13 cellular contexts compared by ENCODE assay signal in the genomic region with DNA sequence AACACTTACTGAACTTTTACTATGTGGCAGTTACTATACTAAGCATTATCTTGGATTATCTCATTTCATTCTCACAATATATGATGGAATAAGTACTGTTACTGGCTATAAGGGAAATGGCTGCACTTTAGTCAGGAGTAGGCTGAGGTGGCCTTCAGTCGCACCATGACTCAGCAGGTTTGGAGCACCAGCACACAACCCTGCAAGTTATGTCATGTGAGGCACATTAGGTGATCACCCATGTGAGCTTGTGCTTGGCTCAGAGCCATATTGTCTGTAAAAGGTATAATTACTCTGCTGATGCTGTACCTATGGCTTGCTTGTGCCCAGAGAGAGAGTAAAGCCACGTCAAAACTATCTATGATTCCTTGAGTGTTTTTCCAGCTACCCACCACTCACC. TPM values are rescaled to one million over a fixed set of nuclear protein-coding genes. Genes with fewer than 3 reads are reported as not detected.
DNase-seq lines count a peak whose midpoint lies in the region; TF ChIP-seq lines count a peak whose summit lies in the region.
"Had no signal": no experiment of that assay in that cellular context is flagged by ENCODE, and none has a peak within 500 bp of the region (broad histone marks: within the 10 kb centered on the region; RNA-seq: fewer than 3 reads in every experiment).

No MANE protein-coding gene starts in this region.

- no peak for TF ChIP-seq EP300 in stomach (IDR thresholded peaks at IDR 0.05)

- TF ChIP-seq POLR2A in NB4 (IDR thresholded peaks at IDR 0.05; ENCODE audit: extremely low read depth, insufficient read length), result no peak
- no peak for TF ChIP-seq POLR2A in lower leg skin (IDR thresholded peaks at IDR 0.05)
- TF ChIP-seq POLR2A in stomach (IDR thresholded peaks at IDR 0.05), result no peak

- DNase-seq in GM12865 (ENCODE audit: low read depth) (peak; percentile 17), NB4 (ENCODE audit: low read depth) (peak; percentile 19), NCI-H774 (lab: John Stamatoyannopoulos, UW) (peak; percentile 87), fibroblast of mammary gland (ENCODE audit: low read depth) (peak; percentile 37), lower leg skin (ENCODE audit: low spot score in 2 of 2) (no peak), stomach (no peak)
- no peak for DNase-seq in stimulated activated naive CD4-positive, alpha-beta T cell (lab: John Stamatoyannopoulos, UW)
- DNase-seq in activated CD4-positive, alpha-beta T cell treated with anti-CD3 and anti-CD28 coated beads for 1 hour, result no peak
- DNase-seq: activated CD8-positive, alpha-beta memory T cell treated with anti-CD3 and anti-CD28 coated beads, Interleukin-2, amount 50 U/mL, for 4 hours; Calu3; left ventricle myocardium inferior; posterior cingulate gyrus; upper lobe of left lung had no signal

- H3K27ac ChIP-seq in stomach, result no peak overlapping the region
- H3K27ac ChIP-seq: left ventricle myocardium inferior, upper lobe of left lung had no signal

- H3K4me1 ChIP-seq in stomach, result no peaks in the 10 kb centered on the region

- TF ChIP-seq CTCF in GM12865 (IDR thresholded peaks at IDR 0.05; ENCODE audit: insufficient read depth, low read depth, low read length, missing control alignments) (no peak), NB4 (IDR thresholded peaks at IDR 0.05; ENCODE audit: low read depth, low read length) (no peak), fibroblast of mammary gland (conservative IDR thresholded peaks at IDR 0.05; ENCODE audit: control insufficient read depth, insufficient read depth, low read depth, low read length) (no peak), lower leg skin (IDR thresholded peaks at IDR 0.05) (no peak), stomach (IDR thresholded peaks at IDR 0.05) (no peak)

- H3K4me3 ChIP-seq in GM12865 (ENCODE audit: low read depth, low read length), result no peak overlapping the region
- no peak overlapping the region for H3K4me3 ChIP-seq in NB4 (ENCODE audit: low read depth, low read length)
- H3K4me3 ChIP-seq in fibroblast of mammary gland (ENCODE audit: control insufficient read depth, low read depth, low read length), result no peak overlapping the region
- no peak overlapping the region for H3K4me3 ChIP-seq in lower leg skin (ENCODE audit: low read depth, poor library complexity, severe bottlenecking)
- H3K4me3 ChIP-seq in stomach, result no peak overlapping the region
- H3K4me3 ChIP-seq: left ventricle myocardium inferior, upper lobe of left lung had no signal

- 50 to 59% methylated on average over 2 of the region's 2 CpGs for WGBS in lower leg skin, 2 donors
- WGBS in stomach, 5 donors, result 64 to 85% (median 75%) methylated on average over 2 of the region's 2 CpGs

- H3K9me3 ChIP-seq in stomach, result no peaks in the 10 kb centered on the region
- H3K9me3 ChIP-seq: left ventricle myocardium inferior, upper lobe of left lung had no signal

- intact Hi-C loops in lower leg skin (cut with DNase I; ENCODE audit: low total_unique reads), result no loop called here
- intact Hi-C loops in stomach (cut with DNase I; ENCODE audit: low total_unique reads), result no loop called here

- H3K27me3 ChIP-seq in stomach, result no peaks in the 10 kb centered on the region
- H3K27me3 ChIP-seq: upper lobe of left lung had no signal

- no peaks in the 10 kb centered on the region for H3K36me3 ChIP-seq in stomach
- H3K36me3 ChIP-seq: left ventricle myocardium inferior, upper lobe of left lung had no signal

RNA-seq across cellular contexts. Expression of a gene that starts 54.1 kb away (rescaled TPM):
- total RNA-seq in lower leg skin (10 to 100 TPM; 59.1 to 70.3 (median 68.5) TPM), stomach (10 to 100 TPM in 4 of 5 donors, 1 to 10 TPM in 1; 7.2 to 73.4 (median 40.6) TPM)
- 10 to 100 TPM in 1 of 3 donors, 1 to 10 TPM in 2; 7.8 to 20.2 (median 9.5) TPM for polyA plus RNA-seq in stomach

Comparison
In these comparisons a context has a peak if more than half of its experiments do, and no peak if none do; other contexts are left out.
1. DNase-seq: peak in GM12865 (single experiment), NB4 (single experiment), NCI-H774 (single experiment) and fibroblast of mammary gland (single experiment); none in lower leg skin (0 of 2), stomach (single experiment), stimulated activated naive CD4-positive, alpha-beta T cell (0 of 6) and activated CD4-positive, alpha-beta T cell treated with anti-CD3 and anti-CD28 coated beads for 1 hour (single experiment).